22 cellular contexts compared by ENCODE assay signal in the genomic region with DNA sequence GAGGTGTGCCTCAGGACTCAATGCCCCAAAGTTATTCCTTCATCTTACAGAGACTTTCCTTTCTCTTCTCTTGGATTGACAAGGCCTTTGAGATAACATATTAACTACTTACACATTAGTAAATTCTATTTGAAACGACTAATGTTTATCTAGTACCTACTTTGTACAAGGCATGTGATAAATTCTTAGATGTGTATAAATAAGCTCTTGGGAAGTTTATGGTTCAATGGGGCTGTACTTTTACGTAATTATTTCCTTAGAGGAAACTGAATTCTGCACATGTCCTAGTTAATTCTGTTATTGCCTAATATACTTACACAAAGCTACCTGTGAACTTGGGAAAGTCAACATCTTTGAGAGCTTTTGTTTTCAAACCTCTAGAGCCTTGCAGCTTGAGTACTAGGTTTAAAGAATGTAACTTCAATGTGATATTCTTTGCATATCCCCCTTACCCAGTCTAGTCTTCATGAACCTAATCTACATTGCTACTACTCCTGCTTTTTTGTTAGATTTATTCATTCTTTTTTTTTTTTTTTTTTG.
"Had no signal": no experiment of that assay in that cellular context is flagged by ENCODE, and none has a peak within 500 bp of the region (broad histone marks: within the 10 kb centered on the region; RNA-seq: fewer than 3 reads in every experiment).

No MANE protein-coding gene starts in this region.

- ATAC-seq: activated CD4-positive, alpha-beta T cell treated with anti-CD3 and anti-CD28 coated beads for 36 hours; left ventricle myocardium superior; natural killer cell; pancreas; WTC11 had no signal

- H3K4me3 ChIP-seq: coronary artery, pancreas, right lobe of liver, tibial nerve, uterus had no signal

- H3K9me3 ChIP-seq: pancreas, right lobe of liver, tibial nerve, uterus had no signal

- H3K36me3 ChIP-seq: pancreas, right lobe of liver, tibial nerve, uterus had no signal

- H3K4me1 ChIP-seq: pancreas, right lobe of liver, tibial nerve, uterus had no signal

- H3K27ac ChIP-seq: coronary artery, pancreas, right lobe of liver, tibial nerve, uterus had no signal

- H3K27me3 ChIP-seq: pancreas, right lobe of liver, tibial nerve, uterus had no signal

- DNase-seq: activated CD4-positive, alpha-beta memory T cell treated with anti-CD3 and anti-CD28 coated beads for 36 hours; activated CD4-positive, alpha-beta T cell treated with anti-CD3 and anti-CD28 coated beads for 36 hours; activated naive CD4-positive, alpha-beta T cell treated with Interleukin-2 at 50 U/mL for 16 hours; activated naive CD8-positive, alpha-beta T cell treated with anti-CD3 and anti-CD28 coated beads, Interleukin-2, amount 10 ng/mL, durations not matched to agents 7 days and 5 days; activated T-cell treated with anti-CD3 and anti-CD28 coated beads for 4 hours; anterior cingulate cortex; effector CD4-positive, alpha-beta T cell; foreskin fibroblast; kidney; left ventricle myocardium superior; natural killer cell; pancreas; right lobe of liver; small intestine; stimulated activated CD4-positive, alpha-beta T cell treated with anti-CD3 and anti-CD28 coated beads, Interleukin-15, amount 100 ng/mL, for 24 hours; stimulated activated CD4-positive, alpha-beta T cell treated with anti-CD3 and anti-CD28 coated beads, Interleukin-2, amount 100 ng/mL, for 48 hours; SW 1271; T-helper 2 cell; uterus had no signal
